In the genomic region with DNA sequence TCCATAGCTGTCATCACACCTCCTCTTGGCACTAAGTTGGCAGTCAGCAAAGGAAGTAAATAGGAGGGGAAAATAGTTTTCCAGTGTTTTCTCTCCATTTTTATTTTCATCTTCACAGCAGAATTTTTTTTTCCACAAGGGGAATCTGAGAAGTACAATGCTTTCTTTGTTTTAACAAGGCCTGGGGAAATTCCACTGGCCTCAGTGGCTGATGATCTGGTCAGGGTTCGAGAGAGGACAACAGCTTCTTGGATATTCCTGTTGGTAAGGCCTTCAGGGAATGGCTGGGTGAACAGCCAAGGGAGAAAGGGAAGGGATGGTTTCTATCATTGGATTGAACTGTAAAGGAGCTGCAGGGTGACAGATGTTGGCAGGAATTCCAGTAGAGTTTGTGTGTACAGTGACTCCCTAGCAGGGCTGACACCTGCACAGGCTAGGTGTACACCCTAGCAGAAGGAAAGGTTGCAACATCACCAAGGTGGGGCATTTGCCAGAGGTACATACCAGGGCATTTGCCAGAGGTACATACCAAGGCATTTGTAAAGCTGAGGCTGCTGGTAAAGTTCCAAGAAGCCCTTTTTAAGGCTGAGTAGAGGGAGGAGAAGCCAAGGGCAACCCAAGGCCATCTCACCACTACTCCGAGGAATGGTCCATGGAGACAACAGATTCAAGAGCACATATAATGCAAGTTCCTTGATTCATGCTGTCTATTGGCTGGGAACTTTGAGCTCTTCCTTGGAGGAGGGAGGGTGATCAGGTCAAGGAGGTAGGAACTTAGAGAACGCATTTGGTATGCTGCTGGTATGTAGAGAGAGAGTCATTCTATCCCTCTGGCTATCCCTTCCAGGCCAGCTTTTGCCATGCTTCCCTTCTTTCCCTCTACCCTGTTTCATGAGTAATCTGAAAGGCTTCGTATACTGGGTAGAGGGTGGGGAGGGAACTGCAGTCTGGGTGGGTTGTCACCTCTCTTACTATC, we compare ENCODE assay signal across 21 cellular contexts. TPM values are rescaled to one million over a fixed set of nuclear protein-coding genes. Genes with fewer than 3 reads are reported as not detected.
A peak's percentile ranks its signal among the peaks of the same experiment; 100 is the strongest.
DNase-seq lines count a peak whose midpoint lies in the region; TF ChIP-seq lines count a peak whose summit lies in the region.
"Had no signal": no experiment of that assay in that cellular context is flagged by ENCODE, and none has a peak within 500 bp of the region (broad histone marks: within the 10 kb centered on the region; RNA-seq: fewer than 3 reads in every experiment).

No MANE protein-coding gene starts in this region.

- H3K4me3 Mint-ChIP-seq in MCF 10A (ENCODE audit: unreplicated experiment): no peak overlapping the region
- H3K4me3 Mint-ChIP-seq: activated naive CD4-positive, alpha-beta T cell treated with anti-CD3 and anti-CD28 coated beads, Interleukin-2, amount 10 ng/mL, durations not matched to agents 7 days and 5 days had no signal

- H3K36me3 ChIP-seq in thyroid gland: no peaks in the 10 kb centered on the region
- H3K36me3 ChIP-seq: HAP-1, heart right ventricle, SJCRH30, transverse colon had no signal

- intact Hi-C loops in MCF 10A (cut with micrococcal nuclease) (no loop called here), thyroid gland (cut with DNase I) (no loop called here)

- 77% methylated on average over 4 of the region's 4 CpGs for WGBS in thyroid gland, 2 donors

- no peaks in the 10 kb centered on the region for H3K36me3 Mint-ChIP-seq in MCF 10A (ENCODE audit: insufficient read depth, unreplicated experiment)

- peaks cover 43% of the 10 kb centered on the region for H3K4me1 Mint-ChIP-seq in MCF 10A (ENCODE audit: insufficient read depth, unreplicated experiment)

- peak overlapping the region; percentile 46 for H3K27ac Mint-ChIP-seq in MCF 10A (ENCODE audit: low read depth, unreplicated experiment)
- H3K27ac Mint-ChIP-seq: activated naive CD4-positive, alpha-beta T cell treated with anti-CD3 and anti-CD28 coated beads, Interleukin-2, amount 10 ng/mL, durations not matched to agents 7 days and 5 days had no signal

- CTCF ChIA-PET in MCF 10A (lab: Yijun Ruan, JAX): interaction anchor here (0.5 to 1.5 kb wide), 11 partner anchors 12 to 1780 kb away, joined by 3 to 10 read pairs (median 3); no protein-coding TSS in a partner anchor

- POLR2A ChIA-PET in MCF 10A (lab: Yijun Ruan, JAX): interaction anchor here (0.5 to 2.4 kb wide), 22 partner anchors 10 to 589 kb away, joined by 3 to 19 read pairs (median 3); a partner anchor contains a TSS

- H3K27me3 Mint-ChIP-seq in MCF 10A (ENCODE audit: insufficient read depth, unreplicated experiment): no peaks in the 10 kb centered on the region

- no peak for TF ChIP-seq POLR2A in thyroid gland (IDR thresholded peaks at IDR 0.05)

- H3K27ac ChIP-seq in thyroid gland: no peak overlapping the region
- H3K27ac ChIP-seq: C4-2B, esophagus muscularis mucosa, heart right ventricle, SJCRH30, transverse colon had no signal

- no peaks in the 10 kb centered on the region for H3K9me3 ChIP-seq in thyroid gland
- H3K9me3 ChIP-seq: esophagus muscularis mucosa, HAP-1, heart right ventricle, SJCRH30, transverse colon had no signal

- H3K27me3 ChIP-seq in thyroid gland: no peaks in the 10 kb centered on the region
- H3K27me3 ChIP-seq: heart right ventricle, SJCRH30, transverse colon had no signal

- DNase-seq in NCI-H2171 treated with DMSO at 0.1 percent for 48 hours (lab: John Stamatoyannopoulos, UW) (peak; percentile 12), NCI-H2171 (lab: John Stamatoyannopoulos, UW) (no peak), MCF 10A (ENCODE audit: unreplicated experiment) (peak; percentile 95), islet precursor cell (peak; percentile 75), thyroid gland (peak; percentile 15 to 21), NCI-H146 treated with DMSO at 0.1 percent for 48 hours (lab: John Stamatoyannopoulos, UW; ENCODE audit: unreplicated experiment) (no peak), amniotic stem cell (lab: John Stamatoyannopoulos, UW) (no peak)
- DNase-seq in stimulated activated CD4-positive, alpha-beta T cell treated with anti-CD3 and anti-CD28 coated beads, Interleukin-2, amount 100 ng/mL, for 48 hours: no peak
- DNase-seq: 8988T; activated naive CD4-positive, alpha-beta T cell treated with anti-CD3 and anti-CD28 coated beads, Interleukin-2, amount 10 ng/mL, durations not matched to agents 7 days and 5 days; DMS153; heart right ventricle; MV-4-11; nucleus accumbens; SJCRH30; T-helper 9 cell; transverse colon had no signal

- no peak overlapping the region for H3K4me3 ChIP-seq in thyroid gland (replicated peaks in 1 of 3)
- H3K4me3 ChIP-seq: esophagus muscularis mucosa, HAP-1, heart right ventricle, SJCRH30, skin epidermis, transverse colon had no signal

- BruUV-seq in MCF 10A (replicated peaks; lab: Mats Ljungman, UMichigan): no TSS peak

- peaks cover 0 to 6% of the 10 kb centered on the region in 2 donors for H3K4me1 ChIP-seq in thyroid gland
- H3K4me1 ChIP-seq: HAP-1, SJCRH30, transverse colon had no signal

- no peaks in the 10 kb centered on the region for H3K9me3 Mint-ChIP-seq in MCF 10A (ENCODE audit: unreplicated experiment)
- H3K9me3 Mint-ChIP-seq: activated naive CD4-positive, alpha-beta T cell treated with anti-CD3 and anti-CD28 coated beads, Interleukin-2, amount 10 ng/mL, durations not matched to agents 7 days and 5 days had no signal

- no peak for TF ChIP-seq CTCF in MCF 10A (IDR thresholded peaks at IDR 0.05; ENCODE audit: unreplicated experiment)
- no peak for TF ChIP-seq CTCF in thyroid gland (IDR thresholded peaks at IDR 0.05)

RNA-seq across cellular contexts. Expression of a gene that starts 3.1 kb away (rescaled TPM):
- total RNA-seq in MCF 10A (2022) (0.28 TPM in 1 of 2 replicates, not detected in the other), thyroid gland (1 to 10 TPM; 3.6 to 5.7 (median 4.3) TPM)
- total RNA-seq: SJCRH30 had no signal

Comparison
In these comparisons a context has a peak if more than half of its experiments do, and no peak if none do; other contexts are left out.
1. DNase-seq: peak in NCI-H2171 treated with DMSO at 0.1 percent for 48 hours (single experiment), MCF 10A (single experiment), islet precursor cell (single experiment) and thyroid gland (2 of 2); none in NCI-H2171 (single experiment), NCI-H146 treated with DMSO at 0.1 percent for 48 hours (single experiment), stimulated activated CD4-positive, alpha-beta T cell treated with anti-CD3 and anti-CD28 coated beads, Interleukin-2, amount 100 ng/mL, for 48 hours (0 of 2) and amniotic stem cell (single experiment).